Comparison of ENCODE assay signal across 8 cellular contexts in the genomic region with DNA sequence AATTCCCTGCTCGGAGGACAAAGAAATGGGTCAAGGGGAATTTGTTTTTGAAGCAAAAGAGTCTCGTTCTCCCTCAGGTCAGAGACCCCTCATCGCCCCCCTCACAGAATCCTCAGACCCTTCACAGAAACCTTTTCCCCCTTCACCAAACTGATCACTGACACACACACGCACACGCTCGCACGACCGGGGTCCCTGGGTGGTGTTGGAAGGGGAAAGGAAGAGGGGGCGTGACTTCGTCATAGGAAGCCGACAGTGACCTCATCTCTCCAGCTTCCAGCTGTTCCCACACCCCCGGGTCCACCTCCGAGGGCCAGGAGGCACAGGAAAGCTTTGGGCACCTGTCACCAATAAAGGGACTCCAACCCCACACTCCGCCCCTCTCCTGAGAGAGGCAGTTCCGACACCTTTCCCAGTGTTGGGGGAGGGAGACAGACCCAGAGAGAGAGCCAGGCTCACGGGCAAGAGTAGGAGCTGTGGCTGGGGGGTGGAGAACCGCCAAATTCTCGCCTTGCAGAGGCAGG. TPM values are rescaled to one million over a fixed set of nuclear protein-coding genes. Genes with fewer than 3 reads are reported as not detected.
A peak's percentile ranks its signal among the peaks of the same experiment; 100 is the strongest.
DNase-seq lines count a peak whose midpoint lies in the region; FAIRE-seq and TF ChIP-seq lines count a peak whose summit lies in the region.

No MANE protein-coding gene starts in this region.

- intact Hi-C loops in activated T-helper 1 cell treated with anti-CD3 and anti-CD28 coated beads, Interleukin-12 subunit alpha, Interleukin-12 subunit beta, Interleukin-2, Interleukin-4 antibody, amounts not matched to agents 30 ng/mL and 10 ng/mL and 1 ng/mL, durations not matched to agents 14 hours and 24 hours and 36 hours (cut with micrococcal nuclease): loop anchor here (1.0 kb wide), 2 partner anchors 42 to 133 kb away; no protein-coding TSS in a partner anchor
- intact Hi-C loops in thyroid gland (cut with DNase I): loop anchor here (5.0 kb wide), 1 partner anchor 126 kb away; no protein-coding TSS in a partner anchor

- H3K4me1 ChIP-seq in HUES48 (ENCODE audit: control insufficient read depth, insufficient read depth, low read length): peaks cover 5% of the 10 kb centered on the region
- H3K4me1 ChIP-seq in thyroid gland: peaks cover 17 to 26% of the 10 kb centered on the region in 2 donors

- TF ChIP-seq CTCF in AG04450 (IDR thresholded peaks at IDR 0.05; ENCODE audit: low read depth, low read length) (no peak), thyroid gland (IDR thresholded peaks at IDR 0.05) (no peak), D721Med (IDR thresholded peaks at IDR 0.05; ENCODE audit: insufficient read depth, missing control alignments) (no peak)

- H3K36me3 Mint-ChIP-seq in activated T-helper 1 cell treated with anti-CD3 and anti-CD28 coated beads, Interleukin-12 subunit alpha, Interleukin-12 subunit beta, Interleukin-2, Interleukin-4 antibody, amounts not matched to agents 30 ng/mL and 10 ng/mL and 1 ng/mL, durations not matched to agents 14 hours and 24 hours and 36 hours (ENCODE audit: low read depth): no peaks in the 10 kb centered on the region
- no peaks in the 10 kb centered on the region for H3K36me3 Mint-ChIP-seq in immature natural killer cell

- H3K36me3 ChIP-seq in HUES48 (ENCODE audit: control insufficient read depth, insufficient read depth, low read length) (no peaks in the 10 kb centered on the region), thyroid gland (no peaks in the 10 kb centered on the region)

- H3K27ac ChIP-seq in AG04450 (ENCODE audit: low read depth, low read length): no peak overlapping the region
- peak overlapping the region; percentile 72 for H3K27ac ChIP-seq in HUES48 (ENCODE audit: low read depth, low read length)
- H3K27ac ChIP-seq in thyroid gland: no peak overlapping the region

- H3K4me3 ChIP-seq in AG04450 (ENCODE audit: low read depth, low read length) (peak overlapping the region; percentile 70), HUES48 (ENCODE audit: low read depth, low read length) (peak overlapping the region; percentile 76), thyroid gland (replicated peaks in 1 of 3) (peak overlapping the region in 2 of 3 donors; percentile 11 to 29)

- no peak overlapping the region for H3K27ac Mint-ChIP-seq in activated T-helper 1 cell treated with anti-CD3 and anti-CD28 coated beads, Interleukin-12 subunit alpha, Interleukin-12 subunit beta, Interleukin-2, Interleukin-4 antibody, amounts not matched to agents 30 ng/mL and 10 ng/mL and 1 ng/mL, durations not matched to agents 14 hours and 24 hours and 36 hours
- H3K27ac Mint-ChIP-seq in immature natural killer cell: no peak overlapping the region

- peak overlapping the region; percentile 49 for H3K9ac ChIP-seq in HUES48 (ENCODE audit: low read depth, low read length)

- DNase-seq in AG04450 (ENCODE audit: low read depth, low spot score): no peak
- DNase-seq in activated T-helper 1 cell treated with anti-CD3 and anti-CD28 coated beads, Interleukin-12 subunit alpha, Interleukin-12 subunit beta, Interleukin-2, Interleukin-4 antibody, amounts not matched to agents 30 ng/mL and 10 ng/mL and 1 ng/mL, durations not matched to agents 14 hours and 24 hours and 36 hours (ENCODE audit: low spot score): no peak
- DNase-seq in immature natural killer cell: no peak
- DNase-seq in thyroid gland: peak; percentile 17 to 28
- no peak for DNase-seq in D721Med (ENCODE audit: insufficient read length, low spot score)
- DNase-seq in stimulated activated naive CD4-positive, alpha-beta T cell treated with Interleukin-2 at 50 U/mL for 16 hours (lab: John Stamatoyannopoulos, UW): no peak
- DNase-seq in stimulated activated CD4-positive, alpha-beta T cell treated with anti-CD3 and anti-CD28 coated beads, Interleukin-15, amount 100 ng/mL, for 24 hours: no peak

- no peaks in the 10 kb centered on the region for H3K27me3 ChIP-seq in AG04450 (ENCODE audit: control insufficient read depth, insufficient read depth, low read length)
- peaks cover 36% of the 10 kb centered on the region for H3K27me3 ChIP-seq in HUES48 (ENCODE audit: control insufficient read depth, insufficient read depth, low read length)
- H3K27me3 ChIP-seq in thyroid gland: no peaks in the 10 kb centered on the region

- WGBS in thyroid gland, 2 donors: 1 to 6% methylated on average over 13 to 18 of the region's 18 CpGs

- H3K4me1 Mint-ChIP-seq in activated T-helper 1 cell treated with anti-CD3 and anti-CD28 coated beads, Interleukin-12 subunit alpha, Interleukin-12 subunit beta, Interleukin-2, Interleukin-4 antibody, amounts not matched to agents 30 ng/mL and 10 ng/mL and 1 ng/mL, durations not matched to agents 14 hours and 24 hours and 36 hours (ENCODE audit: low read depth): peaks cover 10% of the 10 kb centered on the region
- peaks cover 10 to 11% of the 10 kb centered on the region in 2 donors for H3K4me1 Mint-ChIP-seq in immature natural killer cell

- no peaks in the 10 kb centered on the region for H3K9me3 Mint-ChIP-seq in activated T-helper 1 cell treated with anti-CD3 and anti-CD28 coated beads, Interleukin-12 subunit alpha, Interleukin-12 subunit beta, Interleukin-2, Interleukin-4 antibody, amounts not matched to agents 30 ng/mL and 10 ng/mL and 1 ng/mL, durations not matched to agents 14 hours and 24 hours and 36 hours
- no peaks in the 10 kb centered on the region for H3K9me3 Mint-ChIP-seq in immature natural killer cell

- POLR2A ChIA-PET in AG04450 (lab: Yijun Ruan, JAX): interaction anchor here (0.6 kb wide), 1 partner anchor 20 kb away, joined by 8 read pairs; no protein-coding TSS in a partner anchor

- TF ChIP-seq POLR2A in thyroid gland (IDR thresholded peaks at IDR 0.05): no peak

- H3K9me3 ChIP-seq in AG04450 (ENCODE audit: control insufficient read depth, insufficient read depth, low read length) (peaks cover 9% of the 10 kb centered on the region; the same call in 1 of the 2 replicates), HUES48 (ENCODE audit: control insufficient read depth, insufficient read depth, low read length) (no peaks in the 10 kb centered on the region), thyroid gland (no peaks in the 10 kb centered on the region)

- peak overlapping the region; percentile 74 for H3K4me3 Mint-ChIP-seq in activated T-helper 1 cell treated with anti-CD3 and anti-CD28 coated beads, Interleukin-12 subunit alpha, Interleukin-12 subunit beta, Interleukin-2, Interleukin-4 antibody, amounts not matched to agents 30 ng/mL and 10 ng/mL and 1 ng/mL, durations not matched to agents 14 hours and 24 hours and 36 hours
- H3K4me3 Mint-ChIP-seq in immature natural killer cell: peak overlapping the region; percentile 8 to 61 (median 25)

- no peak for FAIRE-seq in D721Med (lab: Jason Lieb, UNC)

- CTCF ChIA-PET in AG04450 (lab: Charles Lee): interaction anchor here (0.5 to 2.4 kb wide), 21 partner anchors 8 to 157 kb away, joined by 3 to 36 read pairs (median 4); no protein-coding TSS in a partner anchor

- H3K27me3 Mint-ChIP-seq in activated T-helper 1 cell treated with anti-CD3 and anti-CD28 coated beads, Interleukin-12 subunit alpha, Interleukin-12 subunit beta, Interleukin-2, Interleukin-4 antibody, amounts not matched to agents 30 ng/mL and 10 ng/mL and 1 ng/mL, durations not matched to agents 14 hours and 24 hours and 36 hours (ENCODE audit: insufficient read depth): peaks cover 8% of the 10 kb centered on the region
- peaks cover 9% of the 10 kb centered on the region in 3 donors for H3K27me3 Mint-ChIP-seq in immature natural killer cell (ENCODE audit: low read depth in 3 of 3)

RNA-seq across cellular contexts. Expression of a gene that starts 1.2 kb away (rescaled TPM):
- polyA plus RNA-seq in AG04450 (2011; rRNA removed): 1.1 and 1.5 TPM in 2 replicates
- 0.61 and 0.74 TPM in 2 replicates for polyA minus RNA-seq in AG04450 (2011; rRNA and poly(A)+ RNA removed)
- total RNA-seq in activated T-helper 1 cell treated with anti-CD3 and anti-CD28 coated beads, Interleukin-12 subunit alpha, Interleukin-12 subunit beta, Interleukin-2, Interleukin-4 antibody, amounts not matched to agents 30 ng/mL and 10 ng/mL and 1 ng/mL, durations not matched to agents 14 hours and 24 hours and 36 hours: 1.1 and 1.6 TPM in 2 replicates
- under 1 TPM; 0.55 to 0.84 (median 0.81) TPM for polyA plus RNA-seq in immature natural killer cell
- total RNA-seq in thyroid gland: 1 to 10 TPM in 3 of 4 donors, not detected in 1; 3.0 to 6.5 (median 3.3) TPM

RNA-seq across cellular contexts. Expression of a gene that starts 41.6 kb away (rescaled TPM):
- polyA plus RNA-seq in AG04450 (2011; rRNA removed): 10.2 and 11.6 TPM in 2 replicates
- polyA minus RNA-seq in AG04450 (2011; rRNA and poly(A)+ RNA removed): 15.2 and 19.5 TPM in 2 replicates
- total RNA-seq in activated T-helper 1 cell treated with anti-CD3 and anti-CD28 coated beads, Interleukin-12 subunit alpha, Interleukin-12 subunit beta, Interleukin-2, Interleukin-4 antibody, amounts not matched to agents 30 ng/mL and 10 ng/mL and 1 ng/mL, durations not matched to agents 14 hours and 24 hours and 36 hours: 15.3 and 15.5 TPM in 2 replicates
- under 1 TPM in 1 of 3 donors, not detected in 2; 0.36 TPM for polyA plus RNA-seq in immature natural killer cell
- total RNA-seq in thyroid gland: 10 to 100 TPM in 2 of 4 donors, 1 to 10 TPM in 2; 6.8 to 21.5 (median 12.4) TPM

RNA-seq across cellular contexts. Expression of a gene that starts 41.7 kb away (rescaled TPM):
- polyA plus RNA-seq in AG04450 (2011; rRNA removed): 217 and 262 TPM in 2 replicates
- 169 and 241 TPM in 2 replicates for polyA minus RNA-seq in AG04450 (2011; rRNA and poly(A)+ RNA removed)
- total RNA-seq in activated T-helper 1 cell treated with anti-CD3 and anti-CD28 coated beads, Interleukin-12 subunit alpha, Interleukin-12 subunit beta, Interleukin-2, Interleukin-4 antibody, amounts not matched to agents 30 ng/mL and 10 ng/mL and 1 ng/mL, durations not matched to agents 14 hours and 24 hours and 36 hours: 287 and 294 TPM in 2 replicates
- 100 to 1,000 TPM; 138 to 180 (median 141) TPM for polyA plus RNA-seq in immature natural killer cell
- 1,000 to 10,000 TPM in 1 of 4 donors, 100 to 1,000 TPM in 3; 581 to 1,743 (median 795) TPM for total RNA-seq in thyroid gland

RNA-seq across cellular contexts. Expression of a gene that starts 56.3 kb away (rescaled TPM):
- polyA plus RNA-seq in AG04450 (2011; rRNA removed) (5.1 and 8.2 TPM in 2 replicates), immature natural killer cell (10 to 100 TPM; 19.4 to 28.5 (median 25.2) TPM)
- 23.9 and 29.6 TPM in 2 replicates for polyA minus RNA-seq in AG04450 (2011; rRNA and poly(A)+ RNA removed)
- 70.0 and 73.5 TPM in 2 replicates for total RNA-seq in activated T-helper 1 cell treated with anti-CD3 and anti-CD28 coated beads, Interleukin-12 subunit alpha, Interleukin-12 subunit beta, Interleukin-2, Interleukin-4 antibody, amounts not matched to agents 30 ng/mL and 10 ng/mL and 1 ng/mL, durations not matched to agents 14 hours and 24 hours and 36 hours
- total RNA-seq in thyroid gland: 10 to 100 TPM; 45.3 to 68.6 (median 49.0) TPM

Comparison
In these comparisons a context has a peak if more than half of its experiments do, and no peak if none do; other contexts are left out.
1. DNase-seq: peak in thyroid gland (2 of 2); none in AG04450 (single experiment), activated T-helper 1 cell treated with anti-CD3 and anti-CD28 coated beads, Interleukin-12 subunit alpha, Interleukin-12 subunit beta, Interleukin-2, Interleukin-4 antibody, amounts not matched to agents 30 ng/mL and 10 ng/mL and 1 ng/mL, durations not matched to agents 14 hours and 24 hours and 36 hours (single experiment), immature natural killer cell (0 of 3), D721Med (single experiment), stimulated activated naive CD4-positive, alpha-beta T cell treated with Interleukin-2 at 50 U/mL for 16 hours (single experiment) and stimulated activated CD4-positive, alpha-beta T cell treated with anti-CD3 and anti-CD28 coated beads, Interleukin-15, amount 100 ng/mL, for 24 hours (single experiment).
2. H3K4me3 ChIP-seq: peak in every context shown above with its lines; median percentile 76 in HUES48; 70 in AG04450; 20 in thyroid gland.